Comparison of ENCODE assay signal across 2 cellular contexts in genomic region chr1:202624781-202625108, GRCh38.
TF ChIP-seq lines count a peak whose summit lies in the region.

No MANE protein-coding gene starts in this region.

TF ChIP-seq in K562, 482 proteins besides CTCF, POLR2A, EP300 and RAD21 (continued from another document and continues in another):
- TF ChIP-seq ZFP91 (CRISPR knock-in tag; IDR thresholded peaks at IDR 0.05): peak; percentile 25; the same call in 1 of the 2 replicates
- TF ChIP-seq HDAC1 (IDR thresholded peaks at IDR 0.05): 0 out of 4 replicates have a peak, but pooled peaks of 1 of the 2 experiments have one; percentile 4
- peak; percentile 38; the same call in 1 of the 2 replicates for TF ChIP-seq ZNF407 (IDR thresholded peaks at IDR 0.05; ENCODE audit: low read depth)
- TF ChIP-seq, protein P1, sequence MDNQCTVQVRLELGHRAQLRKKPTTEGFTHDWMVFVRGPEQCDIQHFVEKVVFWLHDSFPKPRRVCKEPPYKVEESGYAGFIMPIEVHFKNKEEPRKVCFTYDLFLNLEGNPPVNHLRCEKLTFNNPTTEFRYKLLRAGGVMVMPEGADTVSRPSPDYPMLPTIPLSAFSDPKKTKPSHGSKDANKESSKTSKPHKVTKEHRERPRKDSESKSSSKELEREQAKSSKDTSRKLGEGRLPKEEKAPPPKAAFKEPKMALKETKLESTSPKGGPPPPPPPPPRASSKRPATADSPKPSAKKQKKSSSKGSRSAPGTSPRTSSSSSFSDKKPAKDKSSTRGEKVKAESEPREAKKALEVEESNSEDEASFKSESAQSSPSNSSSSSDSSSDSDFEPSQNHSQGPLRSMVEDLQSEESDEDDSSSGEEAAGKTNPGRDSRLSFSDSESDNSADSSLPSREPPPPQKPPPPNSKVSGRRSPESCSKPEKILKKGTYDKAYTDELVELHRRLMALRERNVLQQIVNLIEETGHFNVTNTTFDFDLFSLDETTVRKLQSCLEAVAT (IDR thresholded peaks at IDR 0.05): peak in 1 of 2 experiments; percentile 51; a peak in 1 of 4 replicates
- no peak for TF ChIP-seq TCF7 (IDR thresholded peaks at IDR 0.05; ENCODE audit: borderline replicate concordance)
- peak; percentile 78 for TF ChIP-seq PHF20 (IDR thresholded peaks at IDR 0.05; ENCODE audit: partially characterized antibody)
- TF ChIP-seq HDAC8 (tag; IDR thresholded peaks at IDR 0.05): no peak
- TF ChIP-seq ZNF584 (CRISPR knock-in tag; IDR thresholded peaks at IDR 0.05; ENCODE audit: low read depth): no peak
- peak; percentile 67 for TF ChIP-seq CHD4 (IDR thresholded peaks at IDR 0.05; ENCODE audit: insufficient read depth, insufficient replicate concordance, low read depth, low read length, poor library complexity, severe bottlenecking)
- no peak for TF ChIP-seq SRSF9 (IDR thresholded peaks at IDR 0.05; ENCODE audit: borderline replicate concordance, low read depth, low read length)
- TF ChIP-seq HOMEZ (CRISPR knock-in tag; IDR thresholded peaks at IDR 0.05): no peak
- TF ChIP-seq ZNF311 (CRISPR knock-in tag; IDR thresholded peaks at IDR 0.05): no peak

TF ChIP-seq in SK-N-SH, 30 proteins besides CTCF, POLR2A, EP300 and RAD21 (continued from another document):
- TF ChIP-seq ZBTB33 (IDR thresholded peaks at IDR 0.05; ENCODE audit: borderline replicate concordance, low read depth): no peak
- TF ChIP-seq TAF1 (IDR thresholded peaks at IDR 0.05; ENCODE audit: borderline replicate concordance, low read depth, low read length): no peak
- TF ChIP-seq RXRA (IDR thresholded peaks at IDR 0.05; ENCODE audit: borderline replicate concordance, low read depth): no peak
- TF ChIP-seq SMC3 (IDR thresholded peaks at IDR 0.05; ENCODE audit: low read depth, low read length): no peak
- TF ChIP-seq, protein P2, sequence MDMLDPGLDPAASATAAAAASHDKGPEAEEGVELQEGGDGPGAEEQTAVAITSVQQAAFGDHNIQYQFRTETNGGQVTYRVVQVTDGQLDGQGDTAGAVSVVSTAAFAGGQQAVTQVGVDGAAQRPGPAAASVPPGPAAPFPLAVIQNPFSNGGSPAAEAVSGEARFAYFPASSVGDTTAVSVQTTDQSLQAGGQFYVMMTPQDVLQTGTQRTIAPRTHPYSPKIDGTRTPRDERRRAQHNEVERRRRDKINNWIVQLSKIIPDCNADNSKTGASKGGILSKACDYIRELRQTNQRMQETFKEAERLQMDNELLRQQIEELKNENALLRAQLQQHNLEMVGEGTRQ (IDR thresholded peaks at IDR 0.05; ENCODE audit: borderline replicate concordance, low read depth, low read length): no peak
- TF ChIP-seq GABPA (IDR thresholded peaks at IDR 0.05; ENCODE audit: low read depth): no peak
- no peak for TF ChIP-seq MAX (IDR thresholded peaks at IDR 0.05; ENCODE audit: low read depth)
- TF ChIP-seq JUND (IDR thresholded peaks at IDR 0.05): no peak
- no peak for TF ChIP-seq RCOR1 (IDR thresholded peaks at IDR 0.05; ENCODE audit: low read length)
- TF ChIP-seq TCF12 (IDR thresholded peaks at IDR 0.05): no peak
- TF ChIP-seq FOSL2 (IDR thresholded peaks at IDR 0.05; ENCODE audit: borderline replicate concordance, low read depth): no peak
- no peak for TF ChIP-seq NFIC (IDR thresholded peaks at IDR 0.05; ENCODE audit: borderline replicate concordance)
- no peak for TF ChIP-seq SIN3A (IDR thresholded peaks at IDR 0.05; ENCODE audit: borderline replicate concordance, low read depth, low read length)
- no peak for TF ChIP-seq MXI1 (IDR thresholded peaks at IDR 0.05; ENCODE audit: low read depth, low read length)
- TF ChIP-seq, protein P3, sequence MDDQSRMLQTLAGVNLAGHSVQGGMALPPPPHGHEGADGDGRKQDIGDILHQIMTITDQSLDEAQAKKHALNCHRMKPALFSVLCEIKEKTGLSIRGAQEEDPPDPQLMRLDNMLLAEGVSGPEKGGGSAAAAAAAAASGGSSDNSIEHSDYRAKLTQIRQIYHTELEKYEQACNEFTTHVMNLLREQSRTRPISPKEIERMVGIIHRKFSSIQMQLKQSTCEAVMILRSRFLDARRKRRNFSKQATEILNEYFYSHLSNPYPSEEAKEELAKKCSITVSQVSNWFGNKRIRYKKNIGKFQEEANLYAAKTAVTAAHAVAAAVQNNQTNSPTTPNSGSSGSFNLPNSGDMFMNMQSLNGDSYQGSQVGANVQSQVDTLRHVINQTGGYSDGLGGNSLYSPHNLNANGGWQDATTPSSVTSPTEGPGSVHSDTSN (IDR thresholded peaks at IDR 0.05): no peak
- TF ChIP-seq POLR2AphosphoS5 (IDR thresholded peaks at IDR 0.05; ENCODE audit: low read depth, low read length): no peak
- no peak for TF ChIP-seq EZH2phosphoT487 (IDR thresholded peaks at IDR 0.05; ENCODE audit: borderline replicate concordance, low read depth)
- no peak for TF ChIP-seq FOXJ3 (CRISPR knock-in tag; IDR thresholded peaks at IDR 0.05)
- no peak for TF ChIP-seq USF1 (IDR thresholded peaks at IDR 0.05; ENCODE audit: borderline replicate concordance, low read depth)
